12 cellular contexts compared by ENCODE assay signal in the genomic region with DNA sequence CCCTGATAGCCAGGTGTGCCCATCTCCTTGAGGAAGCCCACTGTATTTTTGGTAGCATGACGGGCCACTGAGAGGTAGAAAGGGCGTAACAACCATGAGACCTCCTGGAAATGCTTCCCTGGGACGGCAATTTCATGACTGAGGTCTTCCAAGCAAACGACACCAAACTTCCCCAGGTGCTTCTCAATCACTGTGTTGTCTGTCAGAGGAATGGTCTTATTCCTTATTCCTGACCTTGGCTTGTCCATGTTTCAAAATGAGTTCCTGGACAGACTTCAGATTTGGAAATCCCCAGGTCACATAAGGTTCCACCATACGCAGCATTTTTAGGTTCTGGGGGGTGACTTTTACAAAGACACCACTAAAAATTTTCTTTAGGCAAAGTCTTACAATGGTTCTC. TPM values are rescaled to one million over a fixed set of nuclear protein-coding genes. Genes with fewer than 3 reads are reported as not detected.
DNase-seq lines count a peak whose midpoint lies in the region; ATAC-seq and TF ChIP-seq lines count a peak whose summit lies in the region.
"Not testable (repeated sequence)": the region's sequence is repeated elsewhere in the genome, so short reads cannot be mapped to it uniquely, and the experiment has no call there.
"Had no signal": no experiment of that assay in that cellular context is flagged by ENCODE, and none has a peak within 500 bp of the region (broad histone marks: within the 10 kb centered on the region; RNA-seq: fewer than 3 reads in every experiment).

No MANE protein-coding gene starts in this region.

- TF ChIP-seq CTCF in osteocyte (IDR thresholded peaks at IDR 0.05), result not testable (repeated sequence)

- peak overlapping the region in 3 of 4 donors; percentile 41 to 82 (median 68) for H3K4me3 Mint-ChIP-seq in CD4-positive, CD25-positive, alpha-beta regulatory T cell
- H3K4me3 Mint-ChIP-seq in T-cell, result peak overlapping the region in 2 of 3 donors; percentile 43 to 74
- peak overlapping the region; percentile 58 for H3K4me3 Mint-ChIP-seq in activated T-helper 17 cell treated with anti-CD3 and anti-CD28 coated beads, Interleukin-2, amount 50 U/mL, for 72 hours
- peak overlapping the region; percentile 71 for H3K4me3 Mint-ChIP-seq in central memory CD8-positive, alpha-beta T cell
- H3K4me3 Mint-ChIP-seq in memory B cell, result peak overlapping the region; percentile 44
- peak overlapping the region; percentile 31 for H3K4me3 Mint-ChIP-seq in natural killer cell treated with Interleukin-12 subunit alpha and Interleukin-12 subunit beta and Interleukin-15 and Interleukin-18, amount 100 ng/mL, for 72 hours
- peak overlapping the region; percentile 53 for H3K4me3 Mint-ChIP-seq in osteocyte (ENCODE audit: unreplicated experiment)

- not testable (repeated sequence) for H3K4me3 ChIP-seq in CD4-positive, CD25-positive, alpha-beta regulatory T cell (ENCODE audit: low read depth, low read length)

- peaks cover 15% of the 10 kb centered on the region for H3K4me1 ChIP-seq in CD4-positive, CD25-positive, alpha-beta regulatory T cell (ENCODE audit: control insufficient read depth, insufficient read depth, low read length, poor library complexity, severe bottlenecking)

- not testable (repeated sequence) for H3K27me3 ChIP-seq in CD4-positive, CD25-positive, alpha-beta regulatory T cell (ENCODE audit: control insufficient read depth, insufficient read depth, low read length)

- H3K4me1 Mint-ChIP-seq in CD4-positive, CD25-positive, alpha-beta regulatory T cell, result peaks cover 0 to 13% (median 4%) of the 10 kb centered on the region in 4 donors
- H3K4me1 Mint-ChIP-seq in T-cell; activated T-helper 17 cell treated with anti-CD3 and anti-CD28 coated beads, Interleukin-2, amount 50 U/mL, for 72 hours; central memory CD8-positive, alpha-beta T cell; memory B cell; natural killer cell treated with Interleukin-12 subunit alpha and Interleukin-12 subunit beta and Interleukin-15 and Interleukin-18, amount 100 ng/mL, for 72 hours (ENCODE audit: low read depth in 2 of 2): not testable (repeated sequence)
- H3K4me1 Mint-ChIP-seq in osteocyte (ENCODE audit: unreplicated experiment), result peaks cover 17% of the 10 kb centered on the region

- H3K9me3 Mint-ChIP-seq in CD4-positive, CD25-positive, alpha-beta regulatory T cell; T-cell; activated T-helper 17 cell treated with anti-CD3 and anti-CD28 coated beads, Interleukin-2, amount 50 U/mL, for 72 hours; central memory CD8-positive, alpha-beta T cell; memory B cell; natural killer cell treated with Interleukin-12 subunit alpha and Interleukin-12 subunit beta and Interleukin-15 and Interleukin-18, amount 100 ng/mL, for 72 hours; osteocyte (ENCODE audit: unreplicated experiment): not testable (repeated sequence)

- not testable (repeated sequence) for ATAC-seq in CD4-positive, CD25-positive, alpha-beta regulatory T cell (ENCODE audit: low read depth in 2 of 2); T-cell (replicated peaks in 1 of 4); activated T-helper 17 cell treated with anti-CD3 and anti-CD28 coated beads, Interleukin-2, amount 50 U/mL, for 72 hours (replicated peaks); central memory CD8-positive, alpha-beta T cell (replicated peaks; ENCODE audit: extremely low read depth, poor library complexity, severe bottlenecking); memory B cell (ENCODE audit: low read depth); natural killer cell treated with Interleukin-12 subunit alpha and Interleukin-12 subunit beta and Interleukin-15 and Interleukin-18, amount 100 ng/mL, for 72 hours

- H3K36me3 ChIP-seq in CD4-positive, CD25-positive, alpha-beta regulatory T cell (ENCODE audit: control insufficient read depth, insufficient read depth, low read length), result not testable (repeated sequence)

- not testable (repeated sequence) for H3K27ac ChIP-seq in CD4-positive, CD25-positive, alpha-beta regulatory T cell (ENCODE audit: insufficient read depth, low read length, poor library complexity, severe bottlenecking)

- POLR2A ChIA-PET in T-cell (lab: Charles Lee), result not testable (repeated sequence)

- H3K9me3 ChIP-seq in CD4-positive, CD25-positive, alpha-beta regulatory T cell (ENCODE audit: control insufficient read depth in 2 of 2, low read length in 2 of 2), result not testable (repeated sequence)

- H3K27ac Mint-ChIP-seq in CD4-positive, CD25-positive, alpha-beta regulatory T cell; T-cell; activated T-helper 17 cell treated with anti-CD3 and anti-CD28 coated beads, Interleukin-2, amount 50 U/mL, for 72 hours; central memory CD8-positive, alpha-beta T cell (ENCODE audit: low read depth); memory B cell; natural killer cell treated with Interleukin-12 subunit alpha and Interleukin-12 subunit beta and Interleukin-15 and Interleukin-18, amount 100 ng/mL, for 72 hours; osteocyte (ENCODE audit: unreplicated experiment): not testable (repeated sequence)

- peaks cover 34% of the 10 kb centered on the region for H3K27me3 Mint-ChIP-seq in CD4-positive, CD25-positive, alpha-beta regulatory T cell
- H3K27me3 Mint-ChIP-seq in T-cell (peaks cover 28 to 38% of the 10 kb centered on the region in 2 donors), memory B cell (peaks cover 19% of the 10 kb centered on the region), osteocyte (ENCODE audit: unreplicated experiment) (peaks cover 28% of the 10 kb centered on the region)
- H3K27me3 Mint-ChIP-seq in activated T-helper 17 cell treated with anti-CD3 and anti-CD28 coated beads, Interleukin-2, amount 50 U/mL, for 72 hours, result peaks cover 12% of the 10 kb centered on the region
- peaks cover 51% of the 10 kb centered on the region for H3K27me3 Mint-ChIP-seq in central memory CD8-positive, alpha-beta T cell
- H3K27me3 Mint-ChIP-seq in natural killer cell treated with Interleukin-12 subunit alpha and Interleukin-12 subunit beta and Interleukin-15 and Interleukin-18, amount 100 ng/mL, for 72 hours, result peaks cover 29 to 36% of the 10 kb centered on the region in 2 donors

- H3K36me3 Mint-ChIP-seq in CD4-positive, CD25-positive, alpha-beta regulatory T cell; T-cell; activated T-helper 17 cell treated with anti-CD3 and anti-CD28 coated beads, Interleukin-2, amount 50 U/mL, for 72 hours (ENCODE audit: low read depth); central memory CD8-positive, alpha-beta T cell (ENCODE audit: insufficient read depth); memory B cell; natural killer cell treated with Interleukin-12 subunit alpha and Interleukin-12 subunit beta and Interleukin-15 and Interleukin-18, amount 100 ng/mL, for 72 hours; osteocyte (ENCODE audit: unreplicated experiment): not testable (repeated sequence)

- DNase-seq in CD4-positive, CD25-positive, alpha-beta regulatory T cell; T-cell; central memory CD8-positive, alpha-beta T cell (ENCODE audit: low spot score in 2 of 2); memory B cell (ENCODE audit: low spot score in 2 of 2); osteocyte (ENCODE audit: extremely low spot score, unreplicated experiment): not testable (repeated sequence)
- peak; percentile 8 for DNase-seq in natural killer cell treated with Interleukin-12 subunit alpha and Interleukin-12 subunit beta and Interleukin-15 and Interleukin-18, amount 100 ng/mL, for 72 hours (ENCODE audit: low spot score)

- CTCF ChIA-PET in T-cell (lab: Charles Lee), result interaction anchor here in 1 of 2 donors (1.1 to 1.2 kb wide), 2 partner anchors 13 to 19 kb away, joined by 3 to 6 read pairs; no protein-coding TSS in a partner anchor

RNA-seq across cellular contexts. Expression of gene FAM171A2, which starts 1.4 kb away (rescaled TPM):
- total RNA-seq in CD4-positive, CD25-positive, alpha-beta regulatory T cell, result 0.25 TPM
- polyA plus RNA-seq in CD4-positive, CD25-positive, alpha-beta regulatory T cell, result under 1 TPM in 2 of 4 donors, not detected in 2; 0.07 to 0.09 TPM
- total RNA-seq in T-cell, result 1 to 10 TPM in 2 of 5 donors, under 1 TPM in 3; 0.18 to 1.5 (median 0.89) TPM
- under 1 TPM; 0.17 to 0.32 TPM for total RNA-seq in activated T-helper 17 cell treated with anti-CD3 and anti-CD28 coated beads, Interleukin-2, amount 50 U/mL, for 72 hours
- under 1 TPM in 1 of 2 donors, not detected in 1; 0.25 TPM for total RNA-seq in natural killer cell treated with Interleukin-12 subunit alpha and Interleukin-12 subunit beta and Interleukin-15 and Interleukin-18, amount 100 ng/mL, for 72 hours
- total RNA-seq in osteocyte, result 26.1 and 26.9 TPM in 2 replicates

RNA-seq across cellular contexts. Expression of gene GRN, which starts 19.9 kb away (rescaled TPM):
- 24.3 TPM for total RNA-seq in CD4-positive, CD25-positive, alpha-beta regulatory T cell
- 10 to 100 TPM; 29.1 to 39.4 (median 33.7) TPM for polyA plus RNA-seq in CD4-positive, CD25-positive, alpha-beta regulatory T cell
- total RNA-seq in T-cell (10 to 100 TPM; 21.0 to 48.3 (median 40.1) TPM), osteocyte (574 and 620 TPM in 2 replicates)
- total RNA-seq in activated T-helper 17 cell treated with anti-CD3 and anti-CD28 coated beads, Interleukin-2, amount 50 U/mL, for 72 hours, result 10 to 100 TPM; 48.5 to 54.5 TPM
- total RNA-seq in natural killer cell treated with Interleukin-12 subunit alpha and Interleukin-12 subunit beta and Interleukin-15 and Interleukin-18, amount 100 ng/mL, for 72 hours, result 10 to 100 TPM; 49.5 to 57.3 TPM

RNA-seq across cellular contexts. Expression of gene ITGA2B, which starts 24.4 kb away (rescaled TPM):
- total RNA-seq in CD4-positive, CD25-positive, alpha-beta regulatory T cell, result 19.5 TPM
- polyA plus RNA-seq in CD4-positive, CD25-positive, alpha-beta regulatory T cell, result not detected
- total RNA-seq in T-cell (1 to 10 TPM in 3 of 5 donors, under 1 TPM in 2; 0.41 to 3.9 (median 1.1) TPM), osteocyte (0.81 and 0.86 TPM in 2 replicates)
- total RNA-seq in activated T-helper 17 cell treated with anti-CD3 and anti-CD28 coated beads, Interleukin-2, amount 50 U/mL, for 72 hours, result 1 to 10 TPM; 2.2 to 3.7 TPM
- 1 to 10 TPM; 1.8 to 6.8 TPM for total RNA-seq in natural killer cell treated with Interleukin-12 subunit alpha and Interleukin-12 subunit beta and Interleukin-15 and Interleukin-18, amount 100 ng/mL, for 72 hours
- total RNA-seq: GM23248, HT-29 had no signal
- polyA plus RNA-seq: GM23248 had no signal

RNA-seq across cellular contexts. Expression of gene SLC25A39, which starts 40.4 kb away (rescaled TPM):
- total RNA-seq in CD4-positive, CD25-positive, alpha-beta regulatory T cell, result 64.7 TPM
- 100 to 1,000 TPM in 1 of 4 donors, 10 to 100 TPM in 3; 93.8 to 112 (median 98.4) TPM for polyA plus RNA-seq in CD4-positive, CD25-positive, alpha-beta regulatory T cell
- total RNA-seq in T-cell (100 to 1,000 TPM in 3 of 5 donors, 10 to 100 TPM in 2; 78.6 to 108 (median 104) TPM), osteocyte (109 and 122 TPM in 2 replicates)
- 100 to 1,000 TPM in 1 of 2 donors, 10 to 100 TPM in 1; 60.3 to 114 TPM for total RNA-seq in activated T-helper 17 cell treated with anti-CD3 and anti-CD28 coated beads, Interleukin-2, amount 50 U/mL, for 72 hours
- total RNA-seq in natural killer cell treated with Interleukin-12 subunit alpha and Interleukin-12 subunit beta and Interleukin-15 and Interleukin-18, amount 100 ng/mL, for 72 hours, result 100 to 1,000 TPM; 121 to 192 TPM

RNA-seq across cellular contexts. Expression of gene RUNDC3A, which starts 56.6 kb away (rescaled TPM):
- 0.27 TPM for total RNA-seq in CD4-positive, CD25-positive, alpha-beta regulatory T cell
- polyA plus RNA-seq in CD4-positive, CD25-positive, alpha-beta regulatory T cell, result under 1 TPM in 1 of 4 donors, not detected in 3; 0.96 TPM
- total RNA-seq in T-cell (under 1 TPM in 3 of 5 donors, not detected in 2; 0.38 to 0.65 (median 0.41) TPM), osteocyte (0.38 and 0.60 TPM in 2 replicates)
- under 1 TPM; 0.41 to 0.53 TPM for total RNA-seq in activated T-helper 17 cell treated with anti-CD3 and anti-CD28 coated beads, Interleukin-2, amount 50 U/mL, for 72 hours
- under 1 TPM in 1 of 2 donors, not detected in 1; 0.48 TPM for total RNA-seq in natural killer cell treated with Interleukin-12 subunit alpha and Interleukin-12 subunit beta and Interleukin-15 and Interleukin-18, amount 100 ng/mL, for 72 hours
- total RNA-seq: GM12878, NCI-H460, PC-9 had no signal

Comparison
In these comparisons a context has a peak if more than half of its experiments do, and no peak if none do; other contexts are left out.
1. RNA of gene FAM171A2, which starts 1.4 kb away (total RNA-seq): 26.1 to 26.9 TPM in osteocyte; 0.18 to 1.5 TPM in T-cell, 0.17 to 0.32 TPM in activated T-helper 17 cell treated with anti-CD3 and anti-CD28 coated beads, Interleukin-2, amount 50 U/mL, for 72 hours, 0.25 TPM in natural killer cell treated with Interleukin-12 subunit alpha and Interleukin-12 subunit beta and Interleukin-15 and Interleukin-18, amount 100 ng/mL, for 72 hours and 0.25 TPM in CD4-positive, CD25-positive, alpha-beta regulatory T cell (single experiment); every median in the first group is over 10 times any median in the second.
2. Peak in every context shown above with its lines, with median percentiles within 50 percentile points of each other: H3K4me3 Mint-ChIP-seq.